Comparison of ENCODE assay signal across 27 cellular contexts in the genomic region with DNA sequence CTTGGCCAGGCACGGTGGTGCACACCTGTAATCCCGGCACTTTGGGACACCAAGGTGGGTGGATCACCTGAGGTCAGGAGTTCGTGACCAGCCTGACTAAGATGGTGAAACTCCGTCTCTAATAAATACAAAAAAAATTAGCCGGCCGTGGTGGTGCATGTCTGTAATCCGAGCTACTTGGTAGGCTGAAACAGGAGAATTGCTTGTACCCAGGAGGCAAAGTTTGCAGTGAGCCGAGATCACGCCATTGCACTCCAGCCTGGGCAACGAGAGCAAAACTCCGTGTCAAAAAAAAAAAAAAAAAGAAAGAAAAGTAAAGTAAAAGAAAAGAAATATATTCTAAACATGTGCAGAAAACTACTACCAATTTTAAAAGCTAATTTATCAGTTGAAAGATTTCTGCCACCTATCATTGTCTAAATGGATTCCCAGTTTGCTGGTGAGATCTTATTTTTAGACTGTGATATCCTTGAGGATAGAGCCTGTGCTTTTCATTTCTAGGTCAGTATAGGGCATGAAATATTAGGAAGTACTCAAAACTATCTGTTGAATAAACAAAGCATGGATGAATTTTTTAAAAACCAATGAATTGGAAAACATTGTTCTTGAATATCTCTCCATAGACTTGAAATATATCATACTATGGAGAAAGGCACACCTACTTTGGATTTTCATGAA.
"Had no signal": no experiment of that assay in that cellular context is flagged by ENCODE, and none has a peak within 500 bp of the region (broad histone marks: within the 10 kb centered on the region; RNA-seq: fewer than 3 reads in every experiment).

No MANE protein-coding gene starts in this region.

- ATAC-seq: activated T-cell treated with anti-CD3 and anti-CD28 coated beads, Interleukin-2, amount 50 U/mL, for 4 hours; activated T-helper 17 cell treated with anti-CD3 and anti-CD28 coated beads, Interleukin-2, amount 50 U/mL, for 72 hours; esophagus mucosa; T-cell; WTC11 had no signal

- FAIRE-seq: astrocyte, bronchial epithelial cell had no signal

- H3K4me3 ChIP-seq: coronary artery, dorsolateral prefrontal cortex had no signal

- H3K36me3 ChIP-seq: brain microvascular endothelial cell had no signal

- H3K27me3 ChIP-seq: brain microvascular endothelial cell, dorsolateral prefrontal cortex had no signal

- H3K27ac ChIP-seq: brain microvascular endothelial cell, coronary artery, dorsolateral prefrontal cortex had no signal

- DNase-seq: activated CD4-positive, alpha-beta memory T cell treated with anti-CD3 and anti-CD28 coated beads, Interleukin-2, amount 10 ng/mL, durations not matched to agents 7 days and 5 days; activated CD4-positive, alpha-beta T cell treated with anti-CD3 and anti-CD28 coated beads for 1 hour; activated CD4-positive, alpha-beta T cell treated with anti-CD3 and anti-CD28 coated beads for 4 hours; activated CD4-positive, alpha-beta T cell treated with anti-CD3 and anti-CD28 coated beads, Interleukin-2, amount 10 ng/mL, durations not matched to agents 7 days and 5 days; activated CD4-positive, alpha-beta T cell treated with anti-CD3 and anti-CD28 coated beads, Interleukin-2, amount 50 U/mL, for 4 hours; activated CD8-positive, alpha-beta memory T cell treated with anti-CD3 and anti-CD28 coated beads for 24 hours; activated effector memory CD4-positive, alpha-beta T cell treated with Interleukin-2 at 50 U/mL for 16 hours; activated gamma-delta T cell treated with Interleukin-2 at 50 U/mL for 16 hours; activated naive CD4-positive, alpha-beta T cell treated with anti-CD3 and anti-CD28 coated beads, Interleukin-2, amount 50 U/mL, for 16 hours; activated naive CD4-positive, alpha-beta T cell treated with Interleukin-2 at 50 U/mL for 16 hours; activated T-cell treated with anti-CD3 and anti-CD28 coated beads, Interleukin-2, amount 50 U/mL, for 4 hours; amniotic stem cell; anterior cingulate cortex; brain microvascular endothelial cell; dorsolateral prefrontal cortex; effector memory CD4-positive, alpha-beta T cell; endodermal cell; foreskin fibroblast; glutamatergic neuron; SW 1271; T-cell had no signal
